13 cellular contexts compared by ENCODE assay signal in the genomic region with DNA sequence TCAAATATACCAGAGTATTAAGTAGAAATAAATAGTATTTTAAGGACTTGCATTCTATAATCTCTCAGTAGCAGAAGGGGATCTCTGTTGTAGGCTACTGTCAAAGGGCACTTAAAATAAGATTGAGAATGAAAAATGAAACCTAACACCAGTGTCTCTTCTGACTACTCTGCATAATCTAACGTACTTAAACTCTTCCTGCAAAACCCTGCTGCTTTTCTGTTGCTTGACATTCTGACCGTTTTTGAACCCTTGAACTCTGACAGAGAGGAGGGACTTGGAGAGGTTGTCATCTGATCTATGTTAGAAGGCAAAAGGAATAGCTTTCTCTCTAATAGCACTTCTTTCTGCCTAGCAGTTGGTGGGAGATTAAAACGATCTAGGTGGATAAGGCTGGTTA.
DNase-seq lines count a peak whose midpoint lies in the region; ATAC-seq and FAIRE-seq lines count a peak whose summit lies in the region.
"Had no signal": no experiment of that assay in that cellular context is flagged by ENCODE, and none has a peak within 500 bp of the region (broad histone marks: within the 10 kb centered on the region; RNA-seq: fewer than 3 reads in every experiment).

No MANE protein-coding gene starts in this region.

- ATAC-seq in GM18511 (IDR thresholded peaks at IDR 0.05; ENCODE audit: unreplicated experiment) (peak; percentile 54), GM21717 (IDR thresholded peaks at IDR 0.05; ENCODE audit: unreplicated experiment) (peak; percentile 88), GM18873 (IDR thresholded peaks at IDR 0.05; ENCODE audit: low FRiP score, unreplicated experiment) (no peak)
- ATAC-seq: naive thymus-derived CD4-positive, alpha-beta T cell had no signal

- no peak for FAIRE-seq in RCC 7860 (lab: Jason Lieb, UNC)
- FAIRE-seq: endometrium had no signal

- DNase-seq in NCI-H510A (lab: John Stamatoyannopoulos, UW): peak; percentile 10
- DNase-seq in left kidney (ENCODE audit: low read depth, low spot score): peak; percentile 61
- DNase-seq in AML-193 (lab: John Stamatoyannopoulos, UW): no peak
- DNase-seq in cerebellum (ENCODE audit: low spot score): no peak
- no peak for DNase-seq in RCC 7860 (ENCODE audit: low spot score)
- DNase-seq: anterior cingulate cortex; GOT3; naive thymus-derived CD4-positive, alpha-beta T cell; NCI-H2171 had no signal

Comparison
In these comparisons a context has a peak if more than half of its experiments do, and no peak if none do; other contexts are left out.
1. DNase-seq: peak in NCI-H510A (single experiment) and left kidney (single experiment); none in AML-193 (0 of 2), cerebellum (single experiment) and RCC 7860 (single experiment).